In genomic region chr5:69187342-69187741, GRCh38 we compare ENCODE assay signal across 20 cellular contexts. TPM values are rescaled to one million over a fixed set of nuclear protein-coding genes. Genes with fewer than 3 reads are reported as not detected.
DNase-seq lines count a peak whose midpoint lies in the region; ATAC-seq, FAIRE-seq and TF ChIP-seq lines count a peak whose summit lies in the region.
"Had no signal": no experiment of that assay in that cellular context is flagged by ENCODE, and none has a peak within 500 bp of the region (broad histone marks: within the 10 kb centered on the region; RNA-seq: fewer than 3 reads in every experiment).

No MANE protein-coding gene starts in this region.

- H3K27ac ChIP-seq in CD8-positive, alpha-beta memory T cell (ENCODE audit: low read depth, low read length): no peak overlapping the region
- no peak overlapping the region for H3K27ac ChIP-seq in astrocyte (ENCODE audit: low read depth, low read length)
- H3K27ac ChIP-seq: 22Rv1 had no signal

- CTCF ChIA-PET in CD8-positive, alpha-beta memory T cell (lab: Charles Lee): no interaction called here

- no peak overlapping the region for H3K4me3 ChIP-seq in CD8-positive, alpha-beta memory T cell (ENCODE audit: low read length)
- no peak overlapping the region for H3K4me3 ChIP-seq in astrocyte (ENCODE audit: insufficient read depth, low read depth, low read length)

- no peaks in the 10 kb centered on the region for H3K9me3 ChIP-seq in CD8-positive, alpha-beta memory T cell (ENCODE audit: low read length)
- H3K9me3 ChIP-seq in astrocyte (ENCODE audit: insufficient read depth, low read depth, low read length): no peaks in the 10 kb centered on the region
- H3K9me3 ChIP-seq: BE2C had no signal

- H3K79me2 ChIP-seq in astrocyte (ENCODE audit: insufficient read depth, low read length): peaks cover 12% of the 10 kb centered on the region

- peak overlapping the region; percentile 55 for H3K27ac Mint-ChIP-seq in T-helper 2 cell treated with Interferon-gamma antibody and Interleukin-4, amounts not matched to agents 5 μg/mL and 100 μg/mL, for 36 hours
- H3K27ac Mint-ChIP-seq in CD8-positive, alpha-beta memory T cell: peak overlapping the region in 3 of 8 donors; percentile 30 to 79 (median 32)
- H3K27ac Mint-ChIP-seq in astrocyte (ENCODE audit: unreplicated experiment): no peak overlapping the region
- no peak overlapping the region for H3K27ac Mint-ChIP-seq in nephron

- H3K9me3 Mint-ChIP-seq in T-helper 2 cell treated with Interferon-gamma antibody and Interleukin-4, amounts not matched to agents 5 μg/mL and 100 μg/mL, for 36 hours: no peaks in the 10 kb centered on the region
- H3K9me3 Mint-ChIP-seq in CD8-positive, alpha-beta memory T cell: no peaks in the 10 kb centered on the region
- no peaks in the 10 kb centered on the region for H3K9me3 Mint-ChIP-seq in astrocyte (ENCODE audit: unreplicated experiment)
- H3K9me3 Mint-ChIP-seq in nephron: no peaks in the 10 kb centered on the region

- FAIRE-seq in astrocyte (lab: Jason Lieb, UNC): no peak
- FAIRE-seq: G401.6 had no signal

- no peak overlapping the region for H3K9ac ChIP-seq in astrocyte (ENCODE audit: low read length)

- no peaks in the 10 kb centered on the region for H3K27me3 Mint-ChIP-seq in T-helper 2 cell treated with Interferon-gamma antibody and Interleukin-4, amounts not matched to agents 5 μg/mL and 100 μg/mL, for 36 hours (ENCODE audit: low read depth)
- no peaks in the 10 kb centered on the region for H3K27me3 Mint-ChIP-seq in CD8-positive, alpha-beta memory T cell
- H3K27me3 Mint-ChIP-seq in astrocyte (ENCODE audit: low read depth, unreplicated experiment) (no peaks in the 10 kb centered on the region), nephron (ENCODE audit: low read depth) (no peaks in the 10 kb centered on the region)

- ATAC-seq in HG03571 (IDR thresholded peaks at IDR 0.05; ENCODE audit: unreplicated experiment): no peak
- ATAC-seq: HCT116, Panc1 had no signal

- H3K4me3 Mint-ChIP-seq in T-helper 2 cell treated with Interferon-gamma antibody and Interleukin-4, amounts not matched to agents 5 μg/mL and 100 μg/mL, for 36 hours: no peak overlapping the region
- H3K4me3 Mint-ChIP-seq in CD8-positive, alpha-beta memory T cell: peak overlapping the region in 6 of 7 donors; percentile 29 to 74 (median 42)
- H3K4me3 Mint-ChIP-seq in astrocyte (ENCODE audit: unreplicated experiment): peak overlapping the region; percentile 74
- H3K4me3 Mint-ChIP-seq in nephron: peak overlapping the region; percentile 65 to 77 (median 72)

- peaks cover 8% of the 10 kb centered on the region for H3K4me1 Mint-ChIP-seq in T-helper 2 cell treated with Interferon-gamma antibody and Interleukin-4, amounts not matched to agents 5 μg/mL and 100 μg/mL, for 36 hours (ENCODE audit: low read depth)
- H3K4me1 Mint-ChIP-seq in CD8-positive, alpha-beta memory T cell: peaks cover 15 to 19% (median 18%) of the 10 kb centered on the region in 3 donors
- H3K4me1 Mint-ChIP-seq in astrocyte (ENCODE audit: low read depth, unreplicated experiment) (no peaks in the 10 kb centered on the region), nephron (peaks cover 14% of the 10 kb centered on the region)

- H4K20me1 ChIP-seq in astrocyte (ENCODE audit: insufficient read depth, low read length): no peaks in the 10 kb centered on the region

- peaks cover 7% of the 10 kb centered on the region for H3K4me1 ChIP-seq in CD8-positive, alpha-beta memory T cell (ENCODE audit: insufficient read depth, low read length)
- H3K4me1 ChIP-seq in astrocyte (ENCODE audit: insufficient read depth, low read length): peaks cover 6% of the 10 kb centered on the region
- H3K4me1 ChIP-seq: BE2C had no signal

- DNase-seq in T-helper 2 cell treated with Interferon-gamma antibody and Interleukin-4, amounts not matched to agents 5 μg/mL and 100 μg/mL, for 36 hours (ENCODE audit: low spot score): no peak
- DNase-seq in T-helper 2 cell (no peak), astrocyte (ENCODE audit: low read depth) (no peak), amniotic stem cell (lab: John Stamatoyannopoulos, UW) (no peak), head of caudate nucleus (no peak)
- no peak for DNase-seq in CD8-positive, alpha-beta memory T cell
- DNase-seq: BE2C, DND-41, KG1, NCI-H1048, NCI-H146, NCI-H2081 treated with DMSO at 0.1 percent for 48 hours, NCI-H510A treated with DMSO at 0.1 percent for 48 hours, NCI-H82 had no signal

- no peaks in the 10 kb centered on the region for H3K36me3 ChIP-seq in CD8-positive, alpha-beta memory T cell (ENCODE audit: insufficient read depth, low read length)
- no peaks in the 10 kb centered on the region for H3K36me3 ChIP-seq in astrocyte (ENCODE audit: insufficient read depth, low read length)

- intact Hi-C loops in head of caudate nucleus (cut with DNase I): no loop called here

- TF ChIP-seq CTCF in astrocyte (IDR thresholded peaks at IDR 0.05; ENCODE audit: insufficient read depth, low read depth, low read length): no peak
- no peak for TF ChIP-seq CTCF in nephron (IDR thresholded peaks at IDR 0.05; ENCODE audit: unreplicated experiment in 3 of 3)

- POLR2A ChIA-PET in CD8-positive, alpha-beta memory T cell (lab: Charles Lee): no interaction called here

- peaks cover 5% of the 10 kb centered on the region for H3K36me3 Mint-ChIP-seq in T-helper 2 cell treated with Interferon-gamma antibody and Interleukin-4, amounts not matched to agents 5 μg/mL and 100 μg/mL, for 36 hours (ENCODE audit: low read depth)
- peaks cover 0 to 7% (median 0%) of the 10 kb centered on the region in 3 donors for H3K36me3 Mint-ChIP-seq in CD8-positive, alpha-beta memory T cell
- H3K36me3 Mint-ChIP-seq in astrocyte (ENCODE audit: low read depth, unreplicated experiment) (no peaks in the 10 kb centered on the region), nephron (ENCODE audit: low read depth) (peaks cover 3% of the 10 kb centered on the region)

- no peak overlapping the region for H2AFZ ChIP-seq in astrocyte (ENCODE audit: low read depth, low read length)

- no peak overlapping the region for H3K4me2 ChIP-seq in astrocyte (ENCODE audit: low read length)

- no peaks in the 10 kb centered on the region for H3K27me3 ChIP-seq in CD8-positive, alpha-beta memory T cell (ENCODE audit: insufficient read depth, low read length, poor library complexity, severe bottlenecking)
- no peaks in the 10 kb centered on the region for H3K27me3 ChIP-seq in astrocyte (ENCODE audit: insufficient read depth, low read length)
- H3K27me3 ChIP-seq: BE2C had no signal

RNA-seq across cellular contexts. Expression of gene CENPH, which starts 2.0 kb away (rescaled TPM):
- 10 to 100 TPM; 49.6 to 51.2 TPM for total RNA-seq in CD8-positive, alpha-beta memory T cell
- polyA plus RNA-seq in CD8-positive, alpha-beta memory T cell: 8.5 TPM
- 4.9 and 5.0 TPM in 2 replicates for total RNA-seq in astrocyte

RNA-seq across cellular contexts. Expression of gene CCNB1, which starts 20.4 kb away (rescaled TPM):
- 100 to 1,000 TPM; 110 to 120 TPM for total RNA-seq in CD8-positive, alpha-beta memory T cell
- polyA plus RNA-seq in CD8-positive, alpha-beta memory T cell: 2.1 TPM
- total RNA-seq in astrocyte: 34.2 and 49.8 TPM in 2 replicates

RNA-seq across cellular contexts. Expression of gene CDK7, which starts 47.3 kb away (rescaled TPM):
- total RNA-seq in CD8-positive, alpha-beta memory T cell: 10 to 100 TPM; 40.8 to 44.8 TPM
- 23.8 TPM for polyA plus RNA-seq in CD8-positive, alpha-beta memory T cell
- 53.6 and 58.3 TPM in 2 replicates for total RNA-seq in astrocyte
